In genomic region chr6:16690244-16691142, GRCh38 we compare ENCODE assay signal across 8 cellular contexts.
DNase-seq lines count a peak whose midpoint lies in the region; ATAC-seq and TF ChIP-seq lines count a peak whose summit lies in the region.

No MANE protein-coding gene starts in this region.

- H3K4me3 ChIP-seq in coronary artery: no peak overlapping the region

- H3K27ac ChIP-seq in coronary artery: peak overlapping the region in 1 of 2 donors; percentile 13

- DNase-seq in stimulated activated naive CD4-positive, alpha-beta T cell treated with Interleukin-2 at 50 U/mL for 16 hours (lab: John Stamatoyannopoulos, UW): peak; percentile 63
- no peak for DNase-seq in stimulated activated naive CD4-positive, alpha-beta T cell (lab: John Stamatoyannopoulos, UW)
- DNase-seq in activated T-cell treated with anti-CD3 and anti-CD28 coated beads, Interleukin-2, amount 50 U/mL, for 48 hours: peak; percentile 68 to 75
- DNase-seq in stimulated activated CD4-positive, alpha-beta T cell treated with anti-CD3 and anti-CD28 coated beads, Interleukin-2, amount 100 ng/mL, for 24 hours: peak; percentile 51 to 53
- DNase-seq in coronary artery (ENCODE audit: low spot score) (no peak), NAMALWA (ENCODE audit: low spot score) (no peak), activated gamma-delta T cell (lab: John Stamatoyannopoulos, UW) (no peak)

- peak; percentile 61 for ATAC-seq in HG03064 (IDR thresholded peaks at IDR 0.05; ENCODE audit: low read depth, unreplicated experiment)

- TF ChIP-seq CTCF in coronary artery (IDR thresholded peaks at IDR 0.05): no peak

Comparison
In these comparisons a context has a peak if more than half of its experiments do, and no peak if none do; other contexts are left out.
1. DNase-seq: peak in stimulated activated naive CD4-positive, alpha-beta T cell treated with Interleukin-2 at 50 U/mL for 16 hours (single experiment), activated T-cell treated with anti-CD3 and anti-CD28 coated beads, Interleukin-2, amount 50 U/mL, for 48 hours (2 of 2) and stimulated activated CD4-positive, alpha-beta T cell treated with anti-CD3 and anti-CD28 coated beads, Interleukin-2, amount 100 ng/mL, for 24 hours (2 of 2); none in stimulated activated naive CD4-positive, alpha-beta T cell (0 of 6), coronary artery (single experiment), NAMALWA (single experiment) and activated gamma-delta T cell (single experiment).